In the genomic region with DNA sequence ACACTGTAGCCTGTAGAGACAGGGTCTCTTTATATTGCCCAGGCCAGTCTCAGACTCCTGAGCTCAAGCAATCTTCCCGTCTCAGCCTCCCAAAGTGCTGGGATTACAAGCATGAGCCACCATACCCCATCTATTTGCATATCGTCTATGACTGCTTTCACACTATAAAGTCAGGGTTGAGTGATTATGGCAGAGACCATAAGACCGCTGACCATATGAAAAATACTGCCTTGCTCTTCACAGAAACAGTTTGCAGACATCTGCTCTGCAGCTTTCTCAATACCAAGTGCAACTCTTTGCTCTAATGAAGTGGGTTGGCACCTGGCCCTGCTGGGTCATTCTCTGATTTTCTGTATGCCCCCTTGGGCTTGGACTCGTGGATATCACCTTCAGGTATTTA, we compare ENCODE assay signal across 19 cellular contexts.
"Had no signal": no experiment of that assay in that cellular context is flagged by ENCODE, and none has a peak within 500 bp of the region (broad histone marks: within the 10 kb centered on the region; RNA-seq: fewer than 3 reads in every experiment).

No MANE protein-coding gene starts in this region.

- DNase-seq: activated CD4-positive, alpha-beta T cell treated with anti-CD3 and anti-CD28 coated beads for 4 hours; activated CD4-positive, alpha-beta T cell treated with anti-CD3 and anti-CD28 coated beads, Interleukin-2, amount 50 U/mL, for 48 hours; activated CD4-positive, CD25-positive, alpha-beta regulatory T cell; activated naive CD4-positive, alpha-beta T cell treated with Interleukin-2 at 50 U/mL for 16 hours; activated T-cell treated with anti-CD3 and anti-CD28 coated beads, Interleukin-2, amount 50 U/mL, for 48 hours; amygdala; colonic mucosa; endodermal cell; esophagus squamous epithelium; heart right ventricle; islet precursor cell; left cardiac atrium; retina; stimulated activated CD4-positive, alpha-beta T cell treated with anti-CD3 and anti-CD28 coated beads, Interleukin-2, amount 100 ng/mL, for 48 hours; stimulated activated CD8-positive, alpha-beta memory T cell treated with anti-CD3 and anti-CD28 coated beads, Interleukin-4, amount 100 ng/mL, for 48 hours; stimulated activated naive B cell treated with anti-CD40 and anti-IgM and Interleukin-4, amounts not matched to agents 10 μg/mL and 1 μg/mL and 100 μg/mL, for 72 hours; testis; uterus had no signal

- H3K27me3 ChIP-seq: colonic mucosa, esophagus squamous epithelium, testis, uterus had no signal

- H3K9me3 ChIP-seq: colonic mucosa, esophagus squamous epithelium, heart right ventricle, testis, uterus had no signal

- H3K27ac ChIP-seq: colonic mucosa, esophagus squamous epithelium, heart right ventricle, testis, uterus had no signal

- H3K4me1 ChIP-seq: colonic mucosa, testis, uterus had no signal

- H3K36me3 ChIP-seq: colonic mucosa, esophagus squamous epithelium, heart right ventricle, uterus had no signal

- ATAC-seq: heart right ventricle; left cardiac atrium; natural killer cell treated with Interleukin-12 subunit alpha and Interleukin-12 subunit beta and Interleukin-15 and Interleukin-18, amount 100 ng/mL, for 72 hours had no signal

- H3K4me3 ChIP-seq: colonic mucosa, esophagus squamous epithelium, heart right ventricle, testis, uterus had no signal
